17 cellular contexts compared by ENCODE assay signal in genomic region chr11:22466809-22467208, GRCh38.
DNase-seq lines count a peak whose midpoint lies in the region; FAIRE-seq and TF ChIP-seq lines count a peak whose summit lies in the region.
"Had no signal": no experiment of that assay in that cellular context is flagged by ENCODE, and none has a peak within 500 bp of the region (broad histone marks: within the 10 kb centered on the region; RNA-seq: fewer than 3 reads in every experiment).

No MANE protein-coding gene starts in this region.

- FAIRE-seq in bronchial epithelial cell (lab: Jason Lieb, UNC) (no peak), keratinocyte (lab: Jason Lieb, UNC) (peak; percentile 73)
- FAIRE-seq: G401.6 had no signal

- no peak overlapping the region for H3K4me3 ChIP-seq in AG04450 (ENCODE audit: low read depth, low read length)
- no peak overlapping the region for H3K4me3 ChIP-seq in bronchial epithelial cell (ENCODE audit: low read depth, low read length)
- no peak overlapping the region for H3K4me3 ChIP-seq in keratinocyte (ENCODE audit: control insufficient read depth in 2 of 3, extremely low read depth in 1 of 3, insufficient read depth in 2 of 3, low read depth in 1 of 3, low read length in 3 of 3)
- H3K4me3 ChIP-seq: body of pancreas, SJSA1, spleen, upper lobe of right lung had no signal

- no peaks in the 10 kb centered on the region for H3K9me1 ChIP-seq in keratinocyte (ENCODE audit: control insufficient read depth, extremely low read depth, insufficient read depth, low read length)

- H3K36me3 ChIP-seq in bronchial epithelial cell (ENCODE audit: control insufficient read depth, insufficient read depth, low read length) (no peaks in the 10 kb centered on the region), keratinocyte (ENCODE audit: control insufficient read depth in 2 of 2, extremely low read depth in 1 of 2, insufficient read depth in 2 of 2, low read length in 2 of 2) (no peaks in the 10 kb centered on the region)
- H3K36me3 ChIP-seq: SJSA1, spleen, upper lobe of right lung had no signal

- POLR2A ChIA-PET in AG04450 (lab: Yijun Ruan, JAX): no interaction called here

- no peaks in the 10 kb centered on the region for H4K20me1 ChIP-seq in keratinocyte (ENCODE audit: control insufficient read depth, extremely low read depth, insufficient read depth, low read length)

- H3K27ac ChIP-seq in AG04450 (ENCODE audit: low read depth, low read length): peak overlapping the region; percentile 77
- H3K27ac ChIP-seq in keratinocyte (ENCODE audit: control insufficient read depth, insufficient read depth, low read length): peak overlapping the region; percentile 28
- H3K27ac ChIP-seq: body of pancreas, SJSA1, spleen, upper lobe of right lung had no signal

- H3K9me3 ChIP-seq in AG04450 (ENCODE audit: control insufficient read depth, insufficient read depth, low read length) (no peaks in the 10 kb centered on the region), keratinocyte (ENCODE audit: control insufficient read depth, low read depth, low read length) (no peaks in the 10 kb centered on the region)
- H3K9me3 ChIP-seq: body of pancreas, SJSA1, spleen, upper lobe of right lung had no signal

- peak overlapping the region; percentile 38 for H2AFZ ChIP-seq in keratinocyte (ENCODE audit: control insufficient read depth, low read length)

- DNase-seq in AG04450 (ENCODE audit: low read depth, low spot score) (peak; percentile 80), HS-5 (ENCODE audit: low read depth) (peak; percentile 96), bronchial epithelial cell (ENCODE audit: low read depth) (peak; percentile 96), keratinocyte (ENCODE audit: low read depth, low spot score) (peak; percentile 44), HUDEP-2 (lab: John Stamatoyannopoulos, UW; ENCODE audit: unreplicated experiment in 76 of 76) (no peak), activated T-cell treated with anti-CD3 and anti-CD28 coated beads for 4 hours (no peak), OCI-M1 (lab: John Stamatoyannopoulos, UW) (no peak)
- no peak for DNase-seq in stimulated activated CD4-positive, alpha-beta T cell treated with anti-CD3 and anti-CD28 coated beads, Interleukin-2, amount 100 ng/mL, for 24 hours
- DNase-seq: activated T-cell treated with anti-CD3 and anti-CD28 coated beads, Interleukin-2, amount 50 U/mL, for 48 hours; AML-193; body of pancreas; naive thymus-derived CD8-positive, alpha-beta T cell; NCI-H526; spleen; upper lobe of right lung had no signal

- CTCF ChIA-PET in AG04450 (lab: Charles Lee): no interaction called here

- H3K79me2 ChIP-seq in keratinocyte (ENCODE audit: control insufficient read depth, insufficient read depth, low read length): no peaks in the 10 kb centered on the region

- H3K9ac ChIP-seq in keratinocyte (ENCODE audit: control insufficient read depth, extremely low read depth, insufficient read depth, low read length): no peak overlapping the region

- H3K4me1 ChIP-seq in keratinocyte (ENCODE audit: control insufficient read depth, extremely low read depth, insufficient read depth, low read length): peaks cover 13% of the 10 kb centered on the region
- H3K4me1 ChIP-seq: body of pancreas, SJSA1, spleen, upper lobe of right lung had no signal

- no peak overlapping the region for H3K4me2 ChIP-seq in keratinocyte (ENCODE audit: control insufficient read depth, extremely low read depth, insufficient read depth, low read depth, low read length)

- dilution Hi-C loops in keratinocyte (cut with MboI; ENCODE audit: extremely low pct_ligation_motif_present, low sequenced_read_pairs): no loop called here

- H3K27me3 ChIP-seq in AG04450 (ENCODE audit: control insufficient read depth, insufficient read depth, low read length) (no peaks in the 10 kb centered on the region), bronchial epithelial cell (ENCODE audit: control insufficient read depth, insufficient read depth, low read length) (no peaks in the 10 kb centered on the region), keratinocyte (ENCODE audit: control insufficient read depth, extremely low read depth, insufficient read depth, low read length) (no peaks in the 10 kb centered on the region)
- H3K27me3 ChIP-seq: body of pancreas, SJSA1, spleen, upper lobe of right lung had no signal

- TF ChIP-seq CTCF in AG04450 (IDR thresholded peaks at IDR 0.05; ENCODE audit: low read depth, low read length) (no peak), bronchial epithelial cell (IDR thresholded peaks at IDR 0.05; ENCODE audit: insufficient read depth, low read length, severe bottlenecking) (no peak), keratinocyte (optimal IDR thresholded peaks at IDR 0.05 in 1 of 3, IDR thresholded peaks at IDR 0.05 in 1 of 3, conservative IDR thresholded peaks at IDR 0.05 in 1 of 3; ENCODE audit: extremely low read depth in 1 of 3, insufficient read depth in 2 of 3, low read length in 3 of 3) (no peak)

Comparison
In these comparisons a context has a peak if more than half of its experiments do, and no peak if none do; other contexts are left out.
1. DNase-seq: peak in AG04450 (single experiment), HS-5 (single experiment), bronchial epithelial cell (single experiment) and keratinocyte (single experiment); none in HUDEP-2 (0 of 76), activated T-cell treated with anti-CD3 and anti-CD28 coated beads for 4 hours (single experiment), OCI-M1 (single experiment) and stimulated activated CD4-positive, alpha-beta T cell treated with anti-CD3 and anti-CD28 coated beads, Interleukin-2, amount 100 ng/mL, for 24 hours (0 of 2).